In genomic region chr13:21075303-21076264, GRCh38 we compare ENCODE assay signal across 8 cellular contexts. TPM values are rescaled to one million over a fixed set of nuclear protein-coding genes. Genes with fewer than 3 reads are reported as not detected.
DNase-seq lines count a peak whose midpoint lies in the region; ATAC-seq and TF ChIP-seq lines count a peak whose summit lies in the region.

No MANE protein-coding gene starts in this region.

- POLR2A ChIA-PET in T-cell (lab: Charles Lee), result no interaction called here

- no peaks in the 10 kb centered on the region for H3K4me1 ChIP-seq in muscle layer of duodenum (ENCODE audit: control insufficient read depth in 1 of 2, insufficient read depth in 2 of 2, low read length in 2 of 2)
- peaks cover 0 to 2% of the 10 kb centered on the region in 2 donors for H3K4me1 ChIP-seq in aorta (ENCODE audit: control insufficient read depth in 1 of 2, insufficient read depth in 2 of 2, low read length in 2 of 2)

- no peaks in the 10 kb centered on the region for H3K9me3 Mint-ChIP-seq in T-cell

- TF ChIP-seq CTCF in epithelial cell of esophagus (IDR thresholded peaks at IDR 0.05; ENCODE audit: insufficient read depth, low read depth, low read length, missing control alignments), result no peak

- H3K27me3 Mint-ChIP-seq in T-cell, result peaks cover 6 to 23% of the 10 kb centered on the region in 2 donors

- peaks cover 17 to 32% (median 21%) of the 10 kb centered on the region in 3 donors for H3K4me1 Mint-ChIP-seq in T-cell

- H3K27ac ChIP-seq in muscle layer of duodenum (ENCODE audit: low read length) (peak overlapping the region; percentile 61), aorta (ENCODE audit: low read depth in 1 of 2, low read length in 2 of 2) (no peak overlapping the region)

- DNase-seq in T-cell, result peak in 9 of 34 experiments; percentile 4 to 16 (median 11)
- peak; percentile 14 for DNase-seq in epithelial cell of esophagus (ENCODE audit: low read depth)
- DNase-seq in aorta, result peak; percentile 62 to 85
- no peak for DNase-seq in NCI-H82 treated with DMSO at 0.1 percent for 48 hours (lab: John Stamatoyannopoulos, UW; ENCODE audit: unreplicated experiment)
- no peak for DNase-seq in EL
- DNase-seq in KG1 (lab: John Stamatoyannopoulos, UW), result no peak

- H3K36me3 ChIP-seq in muscle layer of duodenum (ENCODE audit: control insufficient read depth in 1 of 2, insufficient read depth in 2 of 2, low read length in 2 of 2) (no peaks in the 10 kb centered on the region), aorta (ENCODE audit: control insufficient read depth in 1 of 2, insufficient read depth in 2 of 2, low read length in 1 of 2) (no peaks in the 10 kb centered on the region)

- H3K4me3 Mint-ChIP-seq in T-cell, result peak overlapping the region; percentile 69 to 82 (median 77)

- no peaks in the 10 kb centered on the region for H3K9me3 ChIP-seq in muscle layer of duodenum (ENCODE audit: control insufficient read depth in 1 of 2, low read length in 2 of 2)
- H3K9me3 ChIP-seq in aorta (ENCODE audit: control insufficient read depth, low read length), result no peaks in the 10 kb centered on the region

- peak; percentile 58 for ATAC-seq in GM18868 (IDR thresholded peaks at IDR 0.05; ENCODE audit: unreplicated experiment)
- ATAC-seq in T-cell (replicated peaks in 1 of 4), result peak; percentile 29 to 44 (median 40)
- ATAC-seq in aorta (ENCODE audit: low FRiP score), result peak; percentile 84

- H3K36me3 Mint-ChIP-seq in T-cell, result no peaks in the 10 kb centered on the region

- 2 to 3% methylated on average over 49 to 59 of the region's 67 CpGs for WGBS in aorta, 2 donors

- CTCF ChIA-PET in T-cell (lab: Charles Lee), result no interaction called here

- peak overlapping the region; percentile 44 to 81 for H3K27ac Mint-ChIP-seq in T-cell

- H3K27me3 ChIP-seq in muscle layer of duodenum (ENCODE audit: low read depth, low read length) (no peaks in the 10 kb centered on the region), aorta (ENCODE audit: control insufficient read depth in 1 of 2, insufficient read depth in 2 of 2, low read length in 1 of 2) (no peaks in the 10 kb centered on the region)

- H3K4me3 ChIP-seq in epithelial cell of esophagus (ENCODE audit: low read length) (peak overlapping the region; percentile 42), muscle layer of duodenum (ENCODE audit: low read depth in 1 of 2, low read length in 2 of 2) (peak overlapping the region; percentile 56 to 70), aorta (ENCODE audit: low read length in 2 of 2) (peak overlapping the region; percentile 11 to 69)

- intact Hi-C loops in aorta (cut with DNase I), result no loop called here

RNA-seq across cellular contexts. Expression of gene LATS2, which starts 14.2 kb away (rescaled TPM):
- total RNA-seq in T-cell (1 to 10 TPM in 4 of 5 donors, under 1 TPM in 1; 0.88 to 4.2 (median 2.7) TPM), aorta (10 to 100 TPM; 52.9 to 64.6 TPM)
- polyA plus RNA-seq in aorta, result 10 to 100 TPM in 1 of 2 donors, 1 to 10 TPM in 1; 9.5 to 11.4 TPM

Comparison
In these comparisons a context has a peak if more than half of its experiments do, and no peak if none do; other contexts are left out.
1. DNase-seq: peak in epithelial cell of esophagus (single experiment) and aorta (2 of 2); none in NCI-H82 treated with DMSO at 0.1 percent for 48 hours (single experiment), EL (single experiment) and KG1 (single experiment).
2. RNA of gene LATS2, which starts 14.2 kb away (total RNA-seq): 52.9 to 64.6 TPM in aorta; 0.88 to 4.2 TPM in T-cell; every median in the first group is over 10 times any median in the second.
3. Peak in every context shown above with its lines, with median percentiles within 50 percentile points of each other: ATAC-seq and H3K4me3 ChIP-seq.